1 cellular context compared by ENCODE assay signal in the genomic region with DNA sequence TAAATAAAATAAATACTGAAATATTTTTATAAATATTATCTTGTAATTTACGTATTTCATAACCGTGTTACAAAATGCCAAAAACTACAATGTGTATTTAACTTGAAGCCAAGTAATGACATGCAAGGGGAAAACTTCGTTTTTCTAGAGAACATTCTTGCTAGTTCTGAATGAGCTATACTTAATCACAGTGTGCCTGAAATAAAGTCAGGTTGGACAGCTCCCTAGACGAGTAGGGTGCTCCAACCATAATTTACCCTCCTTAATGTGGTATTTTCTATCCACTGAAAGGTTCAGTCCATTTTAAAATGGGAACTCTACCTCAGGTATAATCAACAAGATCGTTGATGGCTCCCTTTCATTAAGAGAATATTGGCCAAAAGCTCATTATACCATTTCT.
TF ChIP-seq lines count a peak whose summit lies in the region.

No MANE protein-coding gene starts in this region.

TF ChIP-seq in liver, 16 proteins besides CTCF, POLR2A, EP300 and RAD21 (continued from another document):
- TF ChIP-seq, protein P1, sequence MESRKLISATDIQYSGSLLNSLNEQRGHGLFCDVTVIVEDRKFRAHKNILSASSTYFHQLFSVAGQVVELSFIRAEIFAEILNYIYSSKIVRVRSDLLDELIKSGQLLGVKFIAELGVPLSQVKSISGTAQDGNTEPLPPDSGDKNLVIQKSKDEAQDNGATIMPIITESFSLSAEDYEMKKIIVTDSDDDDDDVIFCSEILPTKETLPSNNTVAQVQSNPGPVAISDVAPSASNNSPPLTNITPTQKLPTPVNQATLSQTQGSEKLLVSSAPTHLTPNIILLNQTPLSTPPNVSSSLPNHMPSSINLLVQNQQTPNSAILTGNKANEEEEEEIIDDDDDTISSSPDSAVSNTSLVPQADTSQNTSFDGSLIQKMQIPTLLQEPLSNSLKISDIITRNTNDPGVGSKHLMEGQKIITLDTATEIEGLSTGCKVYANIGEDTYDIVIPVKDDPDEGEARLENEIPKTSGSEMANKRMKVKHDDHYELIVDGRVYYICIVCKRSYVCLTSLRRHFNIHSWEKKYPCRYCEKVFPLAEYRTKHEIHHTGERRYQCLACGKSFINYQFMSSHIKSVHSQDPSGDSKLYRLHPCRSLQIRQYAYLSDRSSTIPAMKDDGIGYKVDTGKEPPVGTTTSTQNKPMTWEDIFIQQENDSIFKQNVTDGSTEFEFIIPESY (IDR thresholded peaks at IDR 0.05) = no peak
- no peak for TF ChIP-seq YY1 (IDR thresholded peaks at IDR 0.05)
- TF ChIP-seq, protein P2, sequence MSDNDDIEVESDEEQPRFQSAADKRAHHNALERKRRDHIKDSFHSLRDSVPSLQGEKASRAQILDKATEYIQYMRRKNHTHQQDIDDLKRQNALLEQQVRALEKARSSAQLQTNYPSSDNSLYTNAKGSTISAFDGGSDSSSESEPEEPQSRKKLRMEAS (IDR thresholded peaks at IDR 0.05) = no peak
